ENCODE assay signal across 2 cellular contexts in genomic region chr11:35034401-35034800, GRCh38.
TF ChIP-seq lines count a peak whose summit lies in the region.

No MANE protein-coding gene starts in this region.

TF ChIP-seq in HepG2, 621 proteins besides CTCF, POLR2A, EP300 and RAD21:
- TF ChIP-seq ZNF629 (CRISPR knock-in tag; conservative IDR thresholded peaks at IDR 0.05) (peak; percentile 15; the same call in 1 of the 2 replicates), MED1 (CRISPR knock-in tag; IDR thresholded peaks at IDR 0.05) (no peak)

TF ChIP-seq in IMR-90, 13 proteins besides CTCF, POLR2A, EP300 and RAD21:
- no peak for TF ChIP-seq CEBPB (IDR thresholded peaks at IDR 0.05; ENCODE audit: low read depth, low read length)
- no peak for TF ChIP-seq BHLHE40 (IDR thresholded peaks at IDR 0.05; ENCODE audit: low read depth, low read length)
- no peak for TF ChIP-seq USF2 (IDR thresholded peaks at IDR 0.05; ENCODE audit: low read depth, low read length)
- TF ChIP-seq CHD1 (IDR thresholded peaks at IDR 0.05; ENCODE audit: low read depth, low read length), result no peak
- TF ChIP-seq NFE2L2 (IDR thresholded peaks at IDR 0.05; ENCODE audit: low read depth, low read length), result no peak
- no peak for TF ChIP-seq MAFK (IDR thresholded peaks at IDR 0.05; ENCODE audit: low read depth, low read length)
- TF ChIP-seq ELK1 (IDR thresholded peaks at IDR 0.05; ENCODE audit: borderline replicate concordance, low read depth, low read length), result no peak
- TF ChIP-seq FOS (IDR thresholded peaks at IDR 0.05; ENCODE audit: low read depth, low read length), result no peak
- TF ChIP-seq MAZ (IDR thresholded peaks at IDR 0.05; ENCODE audit: borderline replicate concordance, low read depth, low read length), result no peak
- no peak for TF ChIP-seq MXI1 (IDR thresholded peaks at IDR 0.05; ENCODE audit: borderline replicate concordance, low read depth, low read length)
- no peak for TF ChIP-seq RFX5 (IDR thresholded peaks at IDR 0.05; ENCODE audit: low read depth, low read length)
- no peak for TF ChIP-seq RCOR1 (IDR thresholded peaks at IDR 0.05; ENCODE audit: insufficient replicate concordance, low read length)
- no peak for TF ChIP-seq SMC3 (IDR thresholded peaks at IDR 0.05; ENCODE audit: low read depth, low read length)
